ENCODE assay signal across 10 cellular contexts in genomic region chr10:7318836-7319235, GRCh38.
DNase-seq lines count a peak whose midpoint lies in the region; ATAC-seq and TF ChIP-seq lines count a peak whose summit lies in the region.
"Had no signal": no experiment of that assay in that cellular context is flagged by ENCODE, and none has a peak within 500 bp of the region (broad histone marks: within the 10 kb centered on the region; RNA-seq: fewer than 3 reads in every experiment).

No MANE protein-coding gene starts in this region.

- peak overlapping the region; percentile 36 for H3K4me3 Mint-ChIP-seq in activated B cell treated with CpG ODN at 0.5 μM for 24 hours
- H3K4me3 Mint-ChIP-seq in endothelial cell (ENCODE audit: unreplicated experiment): no peak overlapping the region

- H3K4me1 Mint-ChIP-seq in activated B cell treated with CpG ODN at 0.5 μM for 24 hours: peaks cover 53% of the 10 kb centered on the region
- no peaks in the 10 kb centered on the region for H3K4me1 Mint-ChIP-seq in endothelial cell (ENCODE audit: unreplicated experiment)

- ATAC-seq in activated B cell treated with CpG ODN at 0.5 μM for 24 hours (ENCODE audit: low read depth): peak; percentile 57

- peak overlapping the region; percentile 16 for H3K27ac Mint-ChIP-seq in activated B cell treated with CpG ODN at 0.5 μM for 24 hours
- H3K27ac Mint-ChIP-seq in endothelial cell (ENCODE audit: unreplicated experiment): no peak overlapping the region
- H3K27ac Mint-ChIP-seq: activated naive CD8-positive, alpha-beta T cell treated with anti-CD3 and anti-CD28 coated beads, Interleukin-2, amount 10 ng/mL, durations not matched to agents 7 days and 5 days had no signal

- CTCF ChIA-PET in activated B cell treated with CpG ODN at 0.5 μM for 24 hours (lab: Charles Lee): no interaction called here

- DNase-seq in CD1c-positive myeloid dendritic cell (ENCODE audit: extremely low spot score) (peak; percentile 39), GM13976 (ENCODE audit: low spot score) (peak; percentile 36), activated B cell treated with CpG ODN at 0.5 μM for 24 hours (no peak), left kidney (ENCODE audit: low read depth, low spot score) (peak; percentile 30), endothelial cell (ENCODE audit: low spot score) (no peak), 8988T (no peak)
- no peak for DNase-seq in activated CD8-positive, alpha-beta memory T cell treated with anti-CD3 and anti-CD28 coated beads for 24 hours
- no peak for DNase-seq in activated CD8-positive, alpha-beta memory T cell treated with anti-CD3 and anti-CD28 coated beads, Interleukin-2, amount 50 U/mL, for 48 hours
- DNase-seq: activated naive CD8-positive, alpha-beta T cell treated with anti-CD3 and anti-CD28 coated beads, Interleukin-2, amount 10 ng/mL, durations not matched to agents 7 days and 5 days; NCI-H1436 had no signal

- H3K36me3 Mint-ChIP-seq in activated B cell treated with CpG ODN at 0.5 μM for 24 hours (ENCODE audit: low read depth): no peaks in the 10 kb centered on the region
- H3K36me3 Mint-ChIP-seq in endothelial cell (ENCODE audit: low read depth, unreplicated experiment): peaks cover 7% of the 10 kb centered on the region

- in situ Hi-C loops in GM13976 (cut with MboI; ENCODE audit: low sequenced_read_pairs, unreplicated experiment): no loop called here

- no peaks in the 10 kb centered on the region for H3K9me3 Mint-ChIP-seq in activated B cell treated with CpG ODN at 0.5 μM for 24 hours
- H3K9me3 Mint-ChIP-seq in endothelial cell (ENCODE audit: unreplicated experiment): no peaks in the 10 kb centered on the region

- intact Hi-C loops in activated B cell treated with CpG ODN at 0.5 μM for 24 hours (cut with micrococcal nuclease): loop anchor here (1.0 kb wide), 1 partner anchor 12 kb away; no protein-coding TSS in a partner anchor

- H3K27me3 Mint-ChIP-seq in activated B cell treated with CpG ODN at 0.5 μM for 24 hours: no peaks in the 10 kb centered on the region
- peaks cover 5% of the 10 kb centered on the region for H3K27me3 Mint-ChIP-seq in endothelial cell (ENCODE audit: unreplicated experiment)
- H3K27me3 Mint-ChIP-seq: activated naive CD8-positive, alpha-beta T cell treated with anti-CD3 and anti-CD28 coated beads, Interleukin-2, amount 10 ng/mL, durations not matched to agents 7 days and 5 days had no signal

- TF ChIP-seq CTCF in GM13976 (IDR thresholded peaks at IDR 0.05; ENCODE audit: borderline replicate concordance, control extremely low read depth, extremely low read depth, insufficient read depth, missing control alignments) (no peak), activated B cell treated with CpG ODN at 0.5 μM for 24 hours (IDR thresholded peaks at IDR 0.05) (no peak), endothelial cell (IDR thresholded peaks at IDR 0.05; ENCODE audit: unreplicated experiment) (no peak)

- POLR2A ChIA-PET in activated B cell treated with CpG ODN at 0.5 μM for 24 hours (lab: Charles Lee): no interaction called here

Comparison
In these comparisons a context has a peak if more than half of its experiments do, and no peak if none do; other contexts are left out.
1. DNase-seq: peak in CD1c-positive myeloid dendritic cell (single experiment), GM13976 (single experiment) and left kidney (single experiment); none in activated B cell treated with CpG ODN at 0.5 μM for 24 hours (single experiment), endothelial cell (single experiment), activated CD8-positive, alpha-beta memory T cell treated with anti-CD3 and anti-CD28 coated beads for 24 hours (single experiment), activated CD8-positive, alpha-beta memory T cell treated with anti-CD3 and anti-CD28 coated beads, Interleukin-2, amount 50 U/mL, for 48 hours (single experiment) and 8988T (single experiment).